ENCODE assay signal across 8 cellular contexts in the genomic region with DNA sequence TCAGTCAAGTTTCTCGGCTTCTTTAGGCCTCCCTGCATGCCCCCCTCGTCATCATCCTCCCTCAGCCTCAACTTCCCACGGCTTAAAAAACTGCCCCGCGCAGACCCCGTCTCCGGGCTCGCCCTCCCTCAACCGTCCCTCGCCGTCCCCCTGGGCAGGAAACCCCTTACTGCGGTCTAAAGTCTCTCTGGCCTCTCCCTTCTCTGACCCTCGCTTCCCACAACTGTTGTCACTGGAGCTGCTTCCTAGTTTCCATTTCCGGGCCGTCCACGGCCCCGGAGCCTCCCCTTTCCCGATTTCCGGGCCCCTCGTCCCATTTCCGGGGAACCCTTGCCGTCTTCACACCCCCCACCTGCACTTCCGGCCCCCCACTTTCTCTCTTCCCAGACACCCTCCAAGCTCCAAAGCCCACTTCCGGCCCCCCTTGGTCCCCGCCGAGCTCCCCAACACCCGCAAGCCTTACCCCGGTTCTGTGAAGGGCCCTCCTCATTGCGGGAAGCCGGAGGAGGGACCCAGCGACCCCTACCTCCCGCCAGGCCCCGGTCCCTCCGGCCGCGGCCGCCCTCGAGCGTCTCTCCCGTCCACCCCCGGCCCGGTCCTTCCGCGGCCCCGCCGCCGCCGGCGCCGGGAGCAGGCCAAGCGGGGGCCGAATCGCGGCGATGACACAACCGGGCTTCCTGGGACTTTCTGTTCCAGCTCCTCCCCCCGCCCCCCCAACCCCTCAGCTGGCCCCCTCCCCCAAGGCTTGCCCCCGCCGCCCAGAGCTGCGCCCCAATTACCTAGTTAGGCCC. TPM values are rescaled to one million over a fixed set of nuclear protein-coding genes. Genes with fewer than 3 reads are reported as not detected.
DNase-seq lines count a peak whose midpoint lies in the region; ATAC-seq and TF ChIP-seq lines count a peak whose summit lies in the region.

No MANE protein-coding gene starts in this region.

- peak; percentile 67 for DNase-seq in AG10803 (ENCODE audit: low read depth)
- peak; percentile 74 for DNase-seq in NCI-H748 (lab: John Stamatoyannopoulos, UW; ENCODE audit: unreplicated experiment)
- peak; percentile 49 for DNase-seq in activated T-cell treated with anti-CD3 and anti-CD28 coated beads for 4 hours
- DNase-seq in epithelial cell of proximal tubule (ENCODE audit: low read depth): no peak
- DNase-seq in stimulated activated CD8-positive, alpha-beta memory T cell treated with anti-CD3 and anti-CD28 coated beads, Interleukin-7, amount 100 ng/mL, for 24 hours (ENCODE audit: low read depth): peak; percentile 39

- ATAC-seq in GM18907 (IDR thresholded peaks at IDR 0.05; ENCODE audit: unreplicated experiment): peak; percentile 25
- ATAC-seq in HG03139 (IDR thresholded peaks at IDR 0.05; ENCODE audit: unreplicated experiment): peak; percentile 24

- H3K4me3 ChIP-seq in AG10803 (ENCODE audit: low read length) (peak overlapping the region; percentile 89), epithelial cell of proximal tubule (ENCODE audit: low read depth, low read length) (peak overlapping the region; percentile 74), mucosa of rectum (ENCODE audit: low read length in 2 of 2) (peak overlapping the region; percentile 95 to 98)

- no peaks in the 10 kb centered on the region for H3K9me3 ChIP-seq in mucosa of rectum (ENCODE audit: control insufficient read depth in 2 of 2, low read length in 2 of 2)

- no peaks in the 10 kb centered on the region for H3K27me3 ChIP-seq in mucosa of rectum (ENCODE audit: control insufficient read depth in 2 of 2, insufficient read depth in 2 of 2, low read length in 2 of 2)

- peaks cover 12 to 15% of the 10 kb centered on the region in 2 donors for H3K4me1 ChIP-seq in mucosa of rectum (ENCODE audit: control insufficient read depth in 2 of 2, insufficient read depth in 2 of 2, low read length in 2 of 2)

- peaks cover 4 to 7% of the 10 kb centered on the region in 2 donors for H3K36me3 ChIP-seq in mucosa of rectum (ENCODE audit: control insufficient read depth in 2 of 2, insufficient read depth in 2 of 2, low read length in 2 of 2)

- peak overlapping the region; percentile 85 to 93 for H3K9ac ChIP-seq in mucosa of rectum (ENCODE audit: low read depth in 1 of 2, low read length in 2 of 2)

- no peak for TF ChIP-seq CTCF in AG10803 (conservative IDR thresholded peaks at IDR 0.05; ENCODE audit: low read length)
- TF ChIP-seq CTCF in epithelial cell of proximal tubule (conservative IDR thresholded peaks at IDR 0.05; ENCODE audit: low read depth, low read length): no peak

- H3K27ac ChIP-seq in mucosa of rectum (ENCODE audit: low read depth in 2 of 2, low read length in 2 of 2): peak overlapping the region; percentile 99

RNA-seq across cellular contexts. Expression of a gene that starts 0.5 kb away (rescaled TPM):
- 84.1 and 96.7 TPM in 2 replicates for total RNA-seq in epithelial cell of proximal tubule

RNA-seq across cellular contexts. Expression of a gene that starts 1.0 kb away (rescaled TPM):
- total RNA-seq in epithelial cell of proximal tubule: 1.8 and 2.1 TPM in 2 replicates
